In the genomic region with DNA sequence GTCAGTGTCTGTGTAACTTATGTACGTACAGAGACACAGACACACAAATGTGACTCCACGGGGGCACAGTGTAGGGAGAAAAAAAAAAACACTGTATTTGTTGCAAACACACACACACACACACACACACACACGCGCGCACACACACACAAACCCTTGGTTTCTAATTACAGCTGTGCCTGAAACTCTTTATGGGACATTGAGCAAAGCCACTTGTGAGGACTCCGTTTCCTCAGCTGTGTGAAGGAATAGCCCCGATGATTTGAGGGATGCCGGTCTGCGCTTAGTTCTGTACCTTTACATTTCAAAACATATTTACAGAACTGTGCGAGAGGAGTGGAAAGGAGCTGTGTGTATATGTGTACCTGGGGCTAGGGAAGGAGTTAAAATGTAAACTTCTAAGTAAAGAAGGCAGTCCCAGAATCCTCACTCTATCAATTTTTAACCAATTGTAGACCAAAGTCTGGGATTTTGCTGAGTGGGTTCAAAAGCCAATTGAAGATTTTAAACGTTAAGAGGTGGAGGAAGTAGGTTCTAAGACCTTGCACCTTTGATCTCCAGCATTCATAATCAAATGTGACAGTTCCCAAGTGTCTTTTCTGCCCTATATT, we compare ENCODE assay signal across 1 cellular context.
TF ChIP-seq lines count a peak whose summit lies in the region.

No MANE protein-coding gene starts in this region.

TF ChIP-seq in HepG2, 621 proteins besides CTCF, POLR2A, EP300 and RAD21 (continued from another document and continues in another):
- TF ChIP-seq LCORL (IDR thresholded peaks at IDR 0.05) (no peak), LCORL (CRISPR knock-in tag; IDR thresholded peaks at IDR 0.05) (no peak; the same call in none of the 2 replicates), AHR (CRISPR knock-in tag; IDR thresholded peaks at IDR 0.05) (no peak), ZNF678 (CRISPR knock-in tag; IDR thresholded peaks at IDR 0.05) (no peak), ZNF577 (CRISPR knock-in tag; IDR thresholded peaks at IDR 0.05; ENCODE audit: borderline replicate concordance, low read depth) (no peak), ZNF749 (CRISPR knock-in tag; IDR thresholded peaks at IDR 0.05; ENCODE audit: borderline replicate concordance) (no peak), ZNF879 (CRISPR knock-in tag; IDR thresholded peaks at IDR 0.05) (no peak), ZNF569 (CRISPR knock-in tag; IDR thresholded peaks at IDR 0.05; ENCODE audit: borderline replicate concordance) (no peak), ZNF263 (CRISPR knock-in tag; IDR thresholded peaks at IDR 0.05) (no peak), ZNF17 (CRISPR knock-in tag; IDR thresholded peaks at IDR 0.05) (no peak), POLR2AphosphoS5 (IDR thresholded peaks at IDR 0.05; ENCODE audit: low read depth, low read length) (peak; percentile 83), ZNF121 (CRISPR knock-in tag; IDR thresholded peaks at IDR 0.05) (no peak), MTA1 (CRISPR knock-in tag; IDR thresholded peaks at IDR 0.05; ENCODE audit: borderline replicate concordance) (no peak), ADNP (CRISPR knock-in tag; IDR thresholded peaks at IDR 0.05) (no peak), FOXC1 (CRISPR knock-in tag; IDR thresholded peaks at IDR 0.05; ENCODE audit: borderline replicate concordance) (no peak), SMAD9 (CRISPR knock-in tag; IDR thresholded peaks at IDR 0.05) (no peak), KDM2A (CRISPR knock-in tag; IDR thresholded peaks at IDR 0.05; ENCODE audit: borderline replicate concordance, low read depth) (no peak), ZNF451 (CRISPR knock-in tag; IDR thresholded peaks at IDR 0.05) (no peak), CEBPG (CRISPR knock-in tag; IDR thresholded peaks at IDR 0.05) (peak; percentile 18; the same call in 1 of the 2 replicates), NKX3-1 (CRISPR knock-in tag; IDR thresholded peaks at IDR 0.05) (peak; percentile 18), KAT8 (CRISPR knock-in tag; IDR thresholded peaks at IDR 0.05) (no peak; the same call in 1 of the 2 replicates), ZNF564 (CRISPR knock-in tag; IDR thresholded peaks at IDR 0.05) (no peak), NR2F2 (IDR thresholded peaks at IDR 0.05; ENCODE audit: borderline replicate concordance, low read depth) (peak; percentile 60), KDM5B (CRISPR knock-in tag; IDR thresholded peaks at IDR 0.05; ENCODE audit: borderline replicate concordance) (0 out of 2 replicates have a peak, but pooled peaks have one; percentile 36), HNRNPK (IDR thresholded peaks at IDR 0.05; ENCODE audit: low read depth, low read length, poor library complexity, severe bottlenecking) (no peak), U2AF1 (optimal IDR thresholded peaks at IDR 0.05; ENCODE audit: low read depth, low read length) (no peak), ZNF12 (CRISPR knock-in tag; IDR thresholded peaks at IDR 0.05) (peak; percentile 93), KDM6A (CRISPR knock-in tag; IDR thresholded peaks at IDR 0.05; ENCODE audit: low read depth) (no peak; the same call in none of the 2 replicates), ZNF207 (IDR thresholded peaks at IDR 0.05; ENCODE audit: borderline replicate concordance) (no peak), ZNF30 (CRISPR knock-in tag; IDR thresholded peaks at IDR 0.05) (no peak)
- TF ChIP-seq, protein P1, sequence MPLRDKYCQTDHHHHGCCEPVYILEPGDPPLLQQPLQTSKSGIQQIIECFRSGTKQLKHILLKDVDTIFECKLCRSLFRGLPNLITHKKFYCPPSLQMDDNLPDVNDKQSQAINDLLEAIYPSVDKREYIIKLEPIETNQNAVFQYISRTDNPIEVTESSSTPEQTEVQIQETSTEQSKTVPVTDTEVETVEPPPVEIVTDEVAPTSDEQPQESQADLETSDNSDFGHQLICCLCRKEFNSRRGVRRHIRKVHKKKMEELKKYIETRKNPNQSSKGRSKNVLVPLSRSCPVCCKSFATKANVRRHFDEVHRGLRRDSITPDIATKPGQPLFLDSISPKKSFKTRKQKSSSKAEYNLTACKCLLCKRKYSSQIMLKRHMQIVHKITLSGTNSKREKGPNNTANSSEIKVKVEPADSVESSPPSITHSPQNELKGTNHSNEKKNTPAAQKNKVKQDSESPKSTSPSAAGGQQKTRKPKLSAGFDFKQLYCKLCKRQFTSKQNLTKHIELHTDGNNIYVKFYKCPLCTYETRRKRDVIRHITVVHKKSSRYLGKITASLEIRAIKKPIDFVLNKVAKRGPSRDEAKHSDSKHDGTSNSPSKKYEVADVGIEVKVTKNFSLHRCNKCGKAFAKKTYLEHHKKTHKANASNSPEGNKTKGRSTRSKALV (CRISPR knock-in tag; IDR thresholded peaks at IDR 0.05): 0 out of 2 replicates have a peak, but pooled peaks have one; percentile 55
- TF ChIP-seq, protein P2, sequence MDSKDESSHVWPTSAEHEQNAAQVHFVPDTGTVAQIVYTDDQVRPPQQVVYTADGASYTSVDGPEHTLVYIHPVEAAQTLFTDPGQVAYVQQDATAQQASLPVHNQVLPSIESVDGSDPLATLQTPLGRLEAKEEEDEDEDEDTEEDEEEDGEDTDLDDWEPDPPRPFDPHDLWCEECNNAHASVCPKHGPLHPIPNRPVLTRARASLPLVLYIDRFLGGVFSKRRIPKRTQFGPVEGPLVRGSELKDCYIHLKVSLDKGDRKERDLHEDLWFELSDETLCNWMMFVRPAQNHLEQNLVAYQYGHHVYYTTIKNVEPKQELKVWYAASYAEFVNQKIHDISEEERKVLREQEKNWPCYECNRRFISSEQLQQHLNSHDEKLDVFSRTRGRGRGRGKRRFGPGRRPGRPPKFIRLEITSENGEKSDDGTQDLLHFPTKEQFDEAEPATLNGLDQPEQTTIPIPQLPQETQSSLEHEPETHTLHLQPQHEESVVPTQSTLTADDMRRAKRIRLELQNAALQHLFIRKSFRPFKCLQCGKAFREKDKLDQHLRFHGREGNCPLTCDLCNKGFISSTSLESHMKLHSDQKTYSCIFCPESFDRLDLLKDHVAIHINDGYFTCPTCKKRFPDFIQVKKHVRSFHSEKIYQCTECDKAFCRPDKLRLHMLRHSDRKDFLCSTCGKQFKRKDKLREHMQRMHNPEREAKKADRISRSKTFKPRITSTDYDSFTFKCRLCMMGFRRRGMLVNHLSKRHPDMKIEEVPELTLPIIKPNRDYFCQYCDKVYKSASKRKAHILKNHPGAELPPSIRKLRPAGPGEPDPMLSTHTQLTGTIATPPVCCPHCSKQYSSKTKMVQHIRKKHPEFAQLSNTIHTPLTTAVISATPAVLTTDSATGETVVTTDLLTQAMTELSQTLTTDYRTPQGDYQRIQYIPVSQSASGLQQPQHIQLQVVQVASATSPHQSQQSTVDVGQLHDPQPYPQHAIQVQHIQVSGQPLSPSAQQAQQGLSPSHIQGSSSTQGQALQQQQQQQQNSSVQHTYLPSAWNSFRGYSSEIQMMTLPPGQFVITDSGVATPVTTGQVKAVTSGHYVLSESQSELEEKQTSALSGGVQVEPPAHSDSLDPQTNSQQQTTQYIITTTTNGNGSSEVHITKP (CRISPR knock-in tag; IDR thresholded peaks at IDR 0.05; ENCODE audit: low read depth): 0 out of 2 replicates have a peak, but pooled peaks have one; percentile 24
- TF ChIP-seq, protein P3, sequence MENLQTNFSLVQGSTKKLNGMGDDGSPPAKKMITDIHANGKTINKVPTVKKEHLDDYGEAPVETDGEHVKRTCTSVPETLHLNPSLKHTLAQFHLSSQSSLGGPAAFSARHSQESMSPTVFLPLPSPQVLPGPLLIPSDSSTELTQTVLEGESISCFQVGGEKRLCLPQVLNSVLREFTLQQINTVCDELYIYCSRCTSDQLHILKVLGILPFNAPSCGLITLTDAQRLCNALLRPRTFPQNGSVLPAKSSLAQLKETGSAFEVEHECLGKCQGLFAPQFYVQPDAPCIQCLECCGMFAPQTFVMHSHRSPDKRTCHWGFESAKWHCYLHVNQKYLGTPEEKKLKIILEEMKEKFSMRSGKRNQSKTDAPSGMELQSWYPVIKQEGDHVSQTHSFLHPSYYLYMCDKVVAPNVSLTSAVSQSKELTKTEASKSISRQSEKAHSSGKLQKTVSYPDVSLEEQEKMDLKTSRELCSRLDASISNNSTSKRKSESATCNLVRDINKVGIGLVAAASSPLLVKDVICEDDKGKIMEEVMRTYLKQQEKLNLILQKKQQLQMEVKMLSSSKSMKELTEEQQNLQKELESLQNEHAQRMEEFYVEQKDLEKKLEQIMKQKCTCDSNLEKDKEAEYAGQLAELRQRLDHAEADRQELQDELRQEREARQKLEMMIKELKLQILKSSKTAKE (CRISPR knock-in tag; IDR thresholded peaks at IDR 0.05; ENCODE audit: borderline replicate concordance): no peak
- TF ChIP-seq, protein P4, sequence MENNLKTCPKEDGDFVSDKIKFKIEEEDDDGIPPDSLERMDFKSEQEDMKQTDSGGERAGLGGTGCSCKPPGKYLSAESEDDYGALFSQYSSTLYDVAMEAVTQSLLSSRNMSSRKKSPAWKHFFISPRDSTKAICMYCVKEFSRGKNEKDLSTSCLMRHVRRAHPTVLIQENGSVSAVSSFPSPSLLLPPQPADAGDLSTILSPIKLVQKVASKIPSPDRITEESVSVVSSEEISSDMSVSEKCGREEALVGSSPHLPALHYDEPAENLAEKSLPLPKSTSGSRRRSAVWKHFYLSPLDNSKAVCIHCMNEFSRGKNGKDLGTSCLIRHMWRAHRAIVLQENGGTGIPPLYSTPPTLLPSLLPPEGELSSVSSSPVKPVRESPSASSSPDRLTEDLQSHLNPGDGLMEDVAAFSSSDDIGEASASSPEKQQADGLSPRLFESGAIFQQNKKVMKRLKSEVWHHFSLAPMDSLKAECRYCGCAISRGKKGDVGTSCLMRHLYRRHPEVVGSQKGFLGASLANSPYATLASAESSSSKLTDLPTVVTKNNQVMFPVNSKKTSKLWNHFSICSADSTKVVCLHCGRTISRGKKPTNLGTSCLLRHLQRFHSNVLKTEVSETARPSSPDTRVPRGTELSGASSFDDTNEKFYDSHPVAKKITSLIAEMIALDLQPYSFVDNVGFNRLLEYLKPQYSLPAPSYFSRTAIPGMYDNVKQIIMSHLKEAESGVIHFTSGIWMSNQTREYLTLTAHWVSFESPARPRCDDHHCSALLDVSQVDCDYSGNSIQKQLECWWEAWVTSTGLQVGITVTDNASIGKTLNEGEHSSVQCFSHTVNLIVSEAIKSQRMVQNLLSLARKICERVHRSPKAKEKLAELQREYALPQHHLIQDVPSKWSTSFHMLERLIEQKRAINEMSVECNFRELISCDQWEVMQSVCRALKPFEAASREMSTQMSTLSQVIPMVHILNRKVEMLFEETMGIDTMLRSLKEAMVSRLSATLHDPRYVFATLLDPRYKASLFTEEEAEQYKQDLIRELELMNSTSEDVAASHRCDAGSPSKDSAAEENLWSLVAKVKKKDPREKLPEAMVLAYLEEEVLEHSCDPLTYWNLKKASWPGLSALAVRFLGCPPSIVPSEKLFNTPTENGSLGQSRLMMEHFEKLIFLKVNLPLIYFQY (CRISPR knock-in tag; IDR thresholded peaks at IDR 0.05; ENCODE audit: borderline replicate concordance): no peak
- TF ChIP-seq, protein P5, sequence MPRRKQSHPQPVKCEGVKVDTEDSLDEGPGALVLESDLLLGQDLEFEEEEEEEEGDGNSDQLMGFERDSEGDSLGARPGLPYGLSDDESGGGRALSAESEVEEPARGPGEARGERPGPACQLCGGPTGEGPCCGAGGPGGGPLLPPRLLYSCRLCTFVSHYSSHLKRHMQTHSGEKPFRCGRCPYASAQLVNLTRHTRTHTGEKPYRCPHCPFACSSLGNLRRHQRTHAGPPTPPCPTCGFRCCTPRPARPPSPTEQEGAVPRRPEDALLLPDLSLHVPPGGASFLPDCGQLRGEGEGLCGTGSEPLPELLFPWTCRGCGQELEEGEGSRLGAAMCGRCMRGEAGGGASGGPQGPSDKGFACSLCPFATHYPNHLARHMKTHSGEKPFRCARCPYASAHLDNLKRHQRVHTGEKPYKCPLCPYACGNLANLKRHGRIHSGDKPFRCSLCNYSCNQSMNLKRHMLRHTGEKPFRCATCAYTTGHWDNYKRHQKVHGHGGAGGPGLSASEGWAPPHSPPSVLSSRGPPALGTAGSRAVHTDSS (CRISPR knock-in tag; conservative IDR thresholded peaks at IDR 0.05): no peak
- TF ChIP-seq, protein P6, sequence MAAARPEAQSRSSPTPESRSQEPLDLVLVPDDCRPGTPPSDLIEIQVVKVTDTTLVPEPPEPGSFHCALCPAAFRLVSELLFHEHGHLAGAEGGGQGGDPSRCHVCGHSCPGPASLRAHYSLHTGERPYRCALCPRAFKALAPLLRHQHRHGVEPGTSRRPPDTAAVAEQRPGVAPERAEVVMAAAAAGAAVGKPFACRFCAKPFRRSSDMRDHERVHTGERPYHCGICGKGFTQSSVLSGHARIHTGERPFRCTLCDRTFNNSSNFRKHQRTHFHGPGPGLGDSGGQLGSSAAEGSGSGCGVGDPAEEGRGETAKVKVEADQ (CRISPR knock-in tag; IDR thresholded peaks at IDR 0.05; ENCODE audit: borderline replicate concordance): peak; percentile 90
- TF ChIP-seq, protein P7, sequence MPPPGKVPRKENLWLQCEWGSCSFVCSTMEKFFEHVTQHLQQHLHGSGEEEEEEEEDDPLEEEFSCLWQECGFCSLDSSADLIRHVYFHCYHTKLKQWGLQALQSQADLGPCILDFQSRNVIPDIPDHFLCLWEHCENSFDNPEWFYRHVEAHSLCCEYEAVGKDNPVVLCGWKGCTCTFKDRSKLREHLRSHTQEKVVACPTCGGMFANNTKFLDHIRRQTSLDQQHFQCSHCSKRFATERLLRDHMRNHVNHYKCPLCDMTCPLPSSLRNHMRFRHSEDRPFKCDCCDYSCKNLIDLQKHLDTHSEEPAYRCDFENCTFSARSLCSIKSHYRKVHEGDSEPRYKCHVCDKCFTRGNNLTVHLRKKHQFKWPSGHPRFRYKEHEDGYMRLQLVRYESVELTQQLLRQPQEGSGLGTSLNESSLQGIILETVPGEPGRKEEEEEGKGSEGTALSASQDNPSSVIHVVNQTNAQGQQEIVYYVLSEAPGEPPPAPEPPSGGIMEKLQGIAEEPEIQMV (CRISPR knock-in tag; IDR thresholded peaks at IDR 0.05; ENCODE audit: low read depth): no peak
- TF ChIP-seq, protein P8, sequence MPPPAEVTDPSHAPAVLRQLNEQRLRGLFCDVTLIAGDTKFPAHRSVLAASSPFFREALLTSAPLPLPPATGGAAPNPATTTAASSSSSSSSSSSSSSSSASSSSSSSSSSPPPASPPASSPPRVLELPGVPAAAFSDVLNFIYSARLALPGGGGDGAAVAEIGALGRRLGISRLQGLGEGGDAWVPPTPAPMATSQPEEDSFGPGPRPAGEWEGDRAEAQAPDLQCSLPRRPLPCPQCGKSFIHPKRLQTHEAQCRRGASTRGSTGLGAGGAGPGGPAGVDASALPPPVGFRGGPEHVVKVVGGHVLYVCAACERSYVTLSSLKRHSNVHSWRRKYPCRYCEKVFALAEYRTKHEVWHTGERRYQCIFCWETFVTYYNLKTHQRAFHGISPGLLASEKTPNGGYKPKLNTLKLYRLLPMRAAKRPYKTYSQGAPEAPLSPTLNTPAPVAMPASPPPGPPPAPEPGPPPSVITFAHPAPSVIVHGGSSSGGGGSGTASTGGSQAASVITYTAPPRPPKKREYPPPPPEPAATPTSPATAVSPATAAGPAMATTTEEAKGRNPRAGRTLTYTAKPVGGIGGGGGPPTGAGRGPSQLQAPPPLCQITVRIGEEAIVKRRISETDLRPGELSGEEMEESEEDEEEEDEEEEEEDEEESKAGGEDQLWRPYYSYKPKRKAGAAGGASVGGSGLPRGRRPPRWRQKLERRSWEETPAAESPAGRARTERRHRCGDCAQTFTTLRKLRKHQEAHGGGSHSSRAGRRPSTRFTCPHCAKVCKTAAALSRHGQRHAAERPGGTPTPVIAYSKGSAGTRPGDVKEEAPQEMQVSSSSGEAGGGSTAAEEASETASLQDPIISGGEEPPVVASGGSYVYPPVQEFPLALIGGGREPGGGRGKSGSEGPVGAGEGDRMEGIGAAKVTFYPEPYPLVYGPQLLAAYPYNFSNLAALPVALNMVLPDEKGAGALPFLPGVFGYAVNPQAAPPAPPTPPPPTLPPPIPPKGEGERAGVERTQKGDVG (CRISPR knock-in tag; IDR thresholded peaks at IDR 0.05; ENCODE audit: borderline replicate concordance): peak; percentile 52; the same call in 1 of the 2 replicates
- TF ChIP-seq, protein P9, sequence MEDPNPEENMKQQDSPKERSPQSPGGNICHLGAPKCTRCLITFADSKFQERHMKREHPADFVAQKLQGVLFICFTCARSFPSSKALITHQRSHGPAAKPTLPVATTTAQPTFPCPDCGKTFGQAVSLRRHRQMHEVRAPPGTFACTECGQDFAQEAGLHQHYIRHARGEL (CRISPR knock-in tag; IDR thresholded peaks at IDR 0.05): no peak
